Comparison of ENCODE assay signal across 11 cellular contexts in the genomic region with DNA sequence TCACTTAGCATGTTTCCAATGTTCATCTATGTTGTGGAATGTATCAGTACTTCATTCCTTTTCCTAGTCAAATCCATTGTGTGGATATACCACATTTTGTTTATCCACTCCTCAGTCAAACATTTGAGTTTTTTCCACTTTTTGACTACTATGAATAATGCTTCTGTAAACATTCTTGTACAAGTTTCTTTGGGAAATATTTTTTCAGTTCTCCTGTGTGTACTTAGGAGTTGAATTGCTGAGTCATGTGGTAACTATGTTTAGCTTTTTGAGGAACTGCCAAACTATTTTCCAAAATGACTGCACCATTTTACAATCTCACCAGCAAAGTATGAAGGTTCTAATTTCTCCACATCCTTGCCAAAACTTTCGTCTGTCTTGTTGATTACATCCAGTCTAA.
DNase-seq lines count a peak whose midpoint lies in the region; ATAC-seq and TF ChIP-seq lines count a peak whose summit lies in the region.
"Had no signal": no experiment of that assay in that cellular context is flagged by ENCODE, and none has a peak within 500 bp of the region (broad histone marks: within the 10 kb centered on the region; RNA-seq: fewer than 3 reads in every experiment).

No MANE protein-coding gene starts in this region.

- TF ChIP-seq CTCF in AG10803 (conservative IDR thresholded peaks at IDR 0.05; ENCODE audit: low read length) (no peak), mucosa of descending colon (IDR thresholded peaks at IDR 0.05) (no peak), MM.1S (IDR thresholded peaks at IDR 0.05; ENCODE audit: low read length) (no peak)

- peak; percentile 52 for ATAC-seq in mucosa of descending colon

- DNase-seq in AG10803 (ENCODE audit: low read depth) (peak; percentile 97), OCI-M1 (lab: John Stamatoyannopoulos, UW) (peak; percentile 48), epithelial cell of prostate (ENCODE audit: low read depth, low spot score) (peak; percentile 12), mucosa of descending colon (no peak), COR-L47 (lab: John Stamatoyannopoulos, UW) (no peak), MM.1S (no peak), SK-N-DZ (ENCODE audit: low spot score) (no peak)
- no peak for DNase-seq in activated CD4-positive, alpha-beta T cell treated with anti-CD3 and anti-CD28 coated beads, Interleukin-2, amount 50 U/mL, for 4 hours
- DNase-seq: activated naive CD8-positive, alpha-beta T cell treated with anti-CD3 and anti-CD28 coated beads, Interleukin-2, amount 10 ng/mL, durations not matched to agents 7 days and 5 days; GDM1 had no signal

- H3K4me1 ChIP-seq in mucosa of descending colon (ENCODE audit: low read depth) = peaks cover 5% of the 10 kb centered on the region
- peaks cover 6% of the 10 kb centered on the region; the same call in 1 of the 2 replicates for H3K4me1 ChIP-seq in MM.1S (ENCODE audit: low read length)

- no peaks in the 10 kb centered on the region for H4K20me1 ChIP-seq in MM.1S (ENCODE audit: insufficient read depth, low read length)

- H3K4me2 ChIP-seq in MM.1S (ENCODE audit: low read depth, low read length) = no peak overlapping the region

- no peaks in the 10 kb centered on the region for H3K27me3 ChIP-seq in MM.1S (replicated peaks; ENCODE audit: insufficient read depth, low read length)

- peaks cover 3% of the 10 kb centered on the region for H3K9me3 ChIP-seq in mucosa of descending colon
- H3K9me3 ChIP-seq in MM.1S (replicated peaks; ENCODE audit: insufficient read depth, low read length) = no peaks in the 10 kb centered on the region

- no peak overlapping the region for H2AFZ ChIP-seq in MM.1S (ENCODE audit: low read length)

- H3K79me2 ChIP-seq in MM.1S (ENCODE audit: low read length) = no peaks in the 10 kb centered on the region

- H3K4me3 ChIP-seq in AG10803 (ENCODE audit: low read length) = no peak overlapping the region
- no peak overlapping the region for H3K4me3 ChIP-seq in mucosa of descending colon
- no peak overlapping the region for H3K4me3 ChIP-seq in MM.1S (ENCODE audit: low read length)
- H3K4me3 ChIP-seq: skin epidermis had no signal

- H3K36me3 ChIP-seq in mucosa of descending colon (ENCODE audit: low read depth) = no peaks in the 10 kb centered on the region
- H3K36me3 ChIP-seq in MM.1S (replicated peaks; ENCODE audit: insufficient read depth, low read length) = no peaks in the 10 kb centered on the region

- H3K27ac ChIP-seq in epithelial cell of prostate (peak overlapping the region; percentile 39), MM.1S (ENCODE audit: low read length) (no peak overlapping the region)

- peaks cover 4% of the 10 kb centered on the region; the same call in 1 of the 2 replicates for H3F3A ChIP-seq in MM.1S (ENCODE audit: insufficient read depth, low read length)

- intact Hi-C loops in mucosa of descending colon (cut with DNase I, micrococcal nuclease) = no loop called here

- no peaks in the 10 kb centered on the region for H3K9me2 ChIP-seq in MM.1S (replicated peaks; ENCODE audit: insufficient read depth, low read length)

- H3K9ac ChIP-seq in MM.1S (ENCODE audit: low read length) = no peak overlapping the region

Comparison
In these comparisons a context has a peak if more than half of its experiments do, and no peak if none do; other contexts are left out.
1. DNase-seq: peak in AG10803 (single experiment), OCI-M1 (single experiment) and epithelial cell of prostate (single experiment); none in mucosa of descending colon (0 of 3), COR-L47 (single experiment), activated CD4-positive, alpha-beta T cell treated with anti-CD3 and anti-CD28 coated beads, Interleukin-2, amount 50 U/mL, for 4 hours (0 of 2), MM.1S (single experiment) and SK-N-DZ (single experiment).